8 cellular contexts compared by ENCODE assay signal in the genomic region with DNA sequence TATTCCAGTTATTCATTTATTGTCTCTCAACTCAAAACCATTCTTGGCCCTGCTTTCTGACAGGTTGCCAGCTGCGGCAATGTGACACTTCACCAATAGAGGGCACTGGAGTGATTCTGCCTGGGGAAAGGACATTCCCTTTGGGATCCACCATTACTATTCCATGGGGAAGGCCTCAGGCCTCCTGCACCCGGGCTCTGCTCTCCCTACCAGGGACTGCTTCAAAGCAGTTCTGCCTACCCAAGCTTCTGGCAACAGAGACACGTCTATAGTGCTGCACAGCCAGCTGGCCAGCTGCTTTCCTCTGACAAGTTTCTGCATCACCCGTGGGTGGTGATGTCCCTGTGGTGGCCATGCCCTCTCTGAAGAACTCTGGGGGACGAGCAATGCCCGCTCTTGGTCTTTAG.
DNase-seq lines count a peak whose midpoint lies in the region; ATAC-seq and FAIRE-seq lines count a peak whose summit lies in the region.

No MANE protein-coding gene starts in this region.

- H3K27me3 ChIP-seq in NT2/D1 (ENCODE audit: insufficient read depth, insufficient read length): no peaks in the 10 kb centered on the region
- H3K27me3 ChIP-seq in right cardiac atrium (ENCODE audit: control insufficient read depth, insufficient read depth): no peaks in the 10 kb centered on the region

- intact Hi-C loops in right cardiac atrium (cut with DNase I): loop anchor here in 2 of 4 donors (5.0 to 10.0 kb wide), 3 partner anchors 70 to 210 kb away; a partner anchor contains a TSS
- intact Hi-C loops in sciatic nerve (cut with DNase I): no loop called here

- H3K27ac Mint-ChIP-seq in activated naive CD8-positive, alpha-beta T cell treated with anti-CD3 and anti-CD28 coated beads for 36 hours: no peak overlapping the region

- H3K27me3 Mint-ChIP-seq in activated naive CD8-positive, alpha-beta T cell treated with anti-CD3 and anti-CD28 coated beads for 36 hours: no peaks in the 10 kb centered on the region

- peaks cover 10% of the 10 kb centered on the region for H3K36me3 Mint-ChIP-seq in activated naive CD8-positive, alpha-beta T cell treated with anti-CD3 and anti-CD28 coated beads for 36 hours

- no peaks in the 10 kb centered on the region for H3K36me3 ChIP-seq in NT2/D1 (ENCODE audit: insufficient read depth, insufficient read length, low read length)

- DNase-seq in AG08395 (ENCODE audit: low spot score) (peak; percentile 2), GM18507 (ENCODE audit: extremely low spot score, insufficient read length, low read depth) (no peak), NT2/D1 (ENCODE audit: low read depth, low spot score) (peak; percentile 71), right cardiac atrium (peak; percentile 25 to 79 (median 74)), sciatic nerve (ENCODE audit: low spot score) (peak; percentile 75), NOMO-1 treated with DMSO at 0.1 percent for 48 hours (lab: John Stamatoyannopoulos, UW; ENCODE audit: unreplicated experiment) (no peak)
- DNase-seq in activated naive CD8-positive, alpha-beta T cell treated with anti-CD3 and anti-CD28 coated beads for 36 hours: peak; percentile 9

- no peak overlapping the region for H3K4me3 ChIP-seq in NT2/D1 (ENCODE audit: insufficient read length, low read depth)
- H3K4me3 ChIP-seq in right cardiac atrium (ENCODE audit: low read length): no peak overlapping the region

- 53% methylated on average over 6 of the region's 6 CpGs for WGBS in right cardiac atrium

- H3K4me1 Mint-ChIP-seq in activated naive CD8-positive, alpha-beta T cell treated with anti-CD3 and anti-CD28 coated beads for 36 hours: peaks cover 19% of the 10 kb centered on the region

- no peak overlapping the region for H3K9ac ChIP-seq in NT2/D1 (ENCODE audit: insufficient read length, low read depth)

- peak; percentile 51 to 58 for ATAC-seq in right cardiac atrium
- peak; percentile 58 for ATAC-seq in sciatic nerve
- ATAC-seq in HG03097 (IDR thresholded peaks at IDR 0.05; ENCODE audit: low FRiP score, unreplicated experiment): no peak

- H3K4me1 ChIP-seq in NT2/D1 (ENCODE audit: insufficient read depth, insufficient read length): peaks cover 4% of the 10 kb centered on the region
- peaks cover 20% of the 10 kb centered on the region for H3K4me1 ChIP-seq in right cardiac atrium (ENCODE audit: control insufficient read depth, insufficient read depth, low read length)

- H3K9me3 Mint-ChIP-seq in activated naive CD8-positive, alpha-beta T cell treated with anti-CD3 and anti-CD28 coated beads for 36 hours: peaks cover 2% of the 10 kb centered on the region

- H3K9me3 ChIP-seq in NT2/D1 (ENCODE audit: insufficient read depth, low read length) (no peaks in the 10 kb centered on the region), right cardiac atrium (ENCODE audit: control insufficient read depth, low read length) (no peaks in the 10 kb centered on the region)

- no peak overlapping the region for H3K4me3 Mint-ChIP-seq in activated naive CD8-positive, alpha-beta T cell treated with anti-CD3 and anti-CD28 coated beads for 36 hours

- H3K27ac ChIP-seq in right cardiac atrium (ENCODE audit: low read length): peak overlapping the region; percentile 3

- peak; percentile 86 for FAIRE-seq in GM18507 (lab: Jason Lieb, UNC)

Comparison
In these comparisons a context has a peak if more than half of its experiments do, and no peak if none do; other contexts are left out.
1. DNase-seq: peak in AG08395 (single experiment), NT2/D1 (single experiment), activated naive CD8-positive, alpha-beta T cell treated with anti-CD3 and anti-CD28 coated beads for 36 hours (single experiment), right cardiac atrium (3 of 3) and sciatic nerve (single experiment); none in GM18507 (single experiment) and NOMO-1 treated with DMSO at 0.1 percent for 48 hours (single experiment).